ENCODE assay signal across 8 cellular contexts in genomic region chr3:138774529-138775253, GRCh38.
A peak's percentile ranks its signal among the peaks of the same experiment; 100 is the strongest.
DNase-seq lines count a peak whose midpoint lies in the region; ATAC-seq, FAIRE-seq and TF ChIP-seq lines count a peak whose summit lies in the region.

No MANE protein-coding gene starts in this region.

- H2AK5ac ChIP-seq in mesendoderm (ENCODE audit: low read length): no peak overlapping the region

- H3K4me2 ChIP-seq in KMS-11 (peak overlapping the region; percentile 52), mesendoderm (ENCODE audit: low read length) (no peak overlapping the region)

- ATAC-seq in GM18519 (IDR thresholded peaks at IDR 0.05; ENCODE audit: low FRiP score, unreplicated experiment) (peak; percentile 56), GM18520 (IDR thresholded peaks at IDR 0.05; ENCODE audit: unreplicated experiment) (no peak)

- no peak overlapping the region for H3K18ac ChIP-seq in mesendoderm (ENCODE audit: low read length)

- peaks cover 14% of the 10 kb centered on the region for H3K79me1 ChIP-seq in mesendoderm (ENCODE audit: low read length)

- H2BK5ac ChIP-seq in mesendoderm (ENCODE audit: low read length): no peak overlapping the region

- no peak overlapping the region for H2AFZ ChIP-seq in KMS-11 (ENCODE audit: low read depth)

- DNase-seq in AG09309 (ENCODE audit: low read depth): peak; percentile 99
- peak; percentile 96 for DNase-seq in dermis blood vessel endothelial cell
- peak; percentile 7 for DNase-seq in mesendoderm
- peak; percentile 71 for DNase-seq in urothelium cell line (ENCODE audit: low spot score)

- H3K79me2 ChIP-seq in KMS-11 (ENCODE audit: insufficient read depth, low read depth) (no peaks in the 10 kb centered on the region), mesendoderm (ENCODE audit: control insufficient read depth, insufficient read depth, low read length) (peaks cover 14% of the 10 kb centered on the region)

- no peak overlapping the region for H3K23ac ChIP-seq in mesendoderm (ENCODE audit: low read length)

- TF ChIP-seq CTCF in AG09309 (IDR thresholded peaks at IDR 0.05; ENCODE audit: control insufficient read depth, insufficient read depth, low read depth, low read length, missing control alignments) (no peak), KMS-11 (conservative IDR thresholded peaks at IDR 0.05; ENCODE audit: low read depth, low read length) (no peak)

- H4K8ac ChIP-seq in mesendoderm (ENCODE audit: low read depth, low read length): no peak overlapping the region

- no peak overlapping the region for H2BK15ac ChIP-seq in mesendoderm (replicated peaks; ENCODE audit: low read depth)

- no peak overlapping the region for H4K5ac ChIP-seq in mesendoderm (ENCODE audit: low read length)

- H3K4me1 ChIP-seq in KMS-11 (ENCODE audit: low read depth, poor library complexity, severe bottlenecking): peaks cover 52% of the 10 kb centered on the region
- no peaks in the 10 kb centered on the region for H3K4me1 ChIP-seq in mesendoderm (ENCODE audit: control insufficient read depth, low read depth, low read length)

- FAIRE-seq in urothelium cell line (lab: Jason Lieb, UNC): peak; percentile 71

- H3K27me3 ChIP-seq in KMS-11 (ENCODE audit: insufficient read depth, low read depth) (no peaks in the 10 kb centered on the region), mesendoderm (ENCODE audit: insufficient read depth, low read length, poor library complexity) (no peaks in the 10 kb centered on the region)

- no peak overlapping the region for H2BK120ac ChIP-seq in mesendoderm (ENCODE audit: low read depth, low read length)

- peak overlapping the region; percentile 54 for H3K27ac ChIP-seq in KMS-11
- H3K27ac ChIP-seq in mesendoderm (ENCODE audit: low read depth, low read length): no peak overlapping the region

- H3K4me3 ChIP-seq in AG09309 (ENCODE audit: control insufficient read depth, low read depth, low read length) (no peak overlapping the region), KMS-11 (IDR thresholded peaks at IDR 0.05; ENCODE audit: insufficient read depth, low read depth, low read length) (no peak overlapping the region), mesendoderm (ENCODE audit: low read length) (no peak overlapping the region)

- no peaks in the 10 kb centered on the region for H4K20me1 ChIP-seq in KMS-11 (ENCODE audit: insufficient read depth)

- H3K9ac ChIP-seq in KMS-11 (0 out of 2 replicates have a peak overlapping the region, but pooled peaks have one; percentile 1), mesendoderm (ENCODE audit: low read length) (no peak overlapping the region)

- no peak overlapping the region for H3K4ac ChIP-seq in mesendoderm (ENCODE audit: low read depth, low read length)

- H3K56ac ChIP-seq in mesendoderm (ENCODE audit: low read length): no peak overlapping the region

- H3K36me3 ChIP-seq in KMS-11 (ENCODE audit: insufficient read depth): no peaks in the 10 kb centered on the region
- no peaks in the 10 kb centered on the region for H3K36me3 ChIP-seq in mesendoderm (ENCODE audit: control insufficient read depth, insufficient read depth, low read length)

TF ChIP-seq in PFSK-1, 5 proteins besides CTCF, POLR2A, EP300 and RAD21:
- TF ChIP-seq REST (IDR thresholded peaks at IDR 0.05; ENCODE audit: insufficient read depth in 1 of 2, low read depth in 2 of 2, low read length in 2 of 2) (no peak), FOXP2 (optimal IDR thresholded peaks at IDR 0.05; ENCODE audit: borderline replicate concordance, extremely low read depth, extremely low read length, insufficient read depth) (peak; percentile 66), TAF1 (IDR thresholded peaks at IDR 0.05; ENCODE audit: borderline replicate concordance, insufficient read depth, low read length) (no peak), POLR2AphosphoS5 (IDR thresholded peaks at IDR 0.05; ENCODE audit: low read depth, low read length) (no peak)

Comparison
In these comparisons a context has a peak if more than half of its experiments do, and no peak if none do; other contexts are left out.
1. DNase-seq: peak in every context shown above with its lines; median percentile 99 in AG09309; 96 in dermis blood vessel endothelial cell; 71 in urothelium cell line; 7 in mesendoderm.